36 cellular contexts compared by ENCODE assay signal in genomic region chr6:64727075-64727474, GRCh38.
"Had no signal": no experiment of that assay in that cellular context is flagged by ENCODE, and none has a peak within 500 bp of the region (broad histone marks: within the 10 kb centered on the region; RNA-seq: fewer than 3 reads in every experiment).

No MANE protein-coding gene starts in this region.

- H3K36me3 ChIP-seq: MG63 had no signal

- DNase-seq: Karpas-422, Kasumi-1, MG63, MM.1S, MV-4-11, NCI-H1048, NCI-H1092, NCI-H1092 treated with DMSO at 0.1 percent for 48 hours, NCI-H1105, NCI-H1105 treated with DMSO at 0.1 percent for 48 hours, NCI-H1417, NCI-H1417 treated with DMSO at 0.1 percent for 48 hours, NCI-H1436, NCI-H1436 treated with DMSO at 0.1 percent for 48 hours, NCI-H146, NCI-H1694, NCI-H1694 treated with DMSO at 0.1 percent for 48 hours, NCI-H187, NCI-H187 treated with DMSO at 0.1 percent for 48 hours, NCI-H1930, NCI-H2029, NCI-H2029 treated with DMSO at 0.1 percent for 48 hours, NCI-H2081, NCI-H2081 treated with DMSO at 0.1 percent for 48 hours, NCI-H2107, NCI-H2171, NCI-H2171 treated with DMSO at 0.1 percent for 48 hours, NCI-H2227 treated with DMSO at 0.1 percent for 48 hours, NCI-H226, NCI-H345, NCI-H446, NCI-H446 treated with DMSO at 0.1 percent for 48 hours, NCI-H510A, NCI-H510A treated with DMSO at 0.1 percent for 48 hours, NCI-H524, NCI-H524 treated with DMSO at 0.1 percent for 48 hours had no signal

- H3K4me3 ChIP-seq: MG63 had no signal

- H3K27me3 ChIP-seq: MG63 had no signal

- H3K9me3 ChIP-seq: MG63 had no signal
